ENCODE assay signal across 8 cellular contexts in the genomic region with DNA sequence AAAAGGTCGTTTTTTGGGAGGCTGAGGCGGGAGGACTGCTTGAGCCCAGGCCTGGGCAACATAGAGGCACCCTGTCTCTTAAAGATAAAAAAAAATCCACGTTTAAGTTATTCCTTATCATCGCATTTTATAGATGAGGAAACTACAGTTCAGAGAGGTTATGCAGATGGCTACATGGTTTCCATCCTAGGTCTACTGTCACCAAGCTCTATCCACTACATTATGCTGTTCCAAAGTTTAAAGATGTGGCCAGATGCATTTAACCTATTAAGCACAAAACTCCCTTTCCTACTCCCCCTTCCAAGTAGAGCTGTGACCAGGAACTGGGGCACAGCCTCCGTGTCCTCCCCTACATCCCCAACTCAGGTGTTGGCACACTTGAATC. TPM values are rescaled to one million over a fixed set of nuclear protein-coding genes. Genes with fewer than 3 reads are reported as not detected.
DNase-seq lines count a peak whose midpoint lies in the region; ATAC-seq and TF ChIP-seq lines count a peak whose summit lies in the region.

No MANE protein-coding gene starts in this region.

- peaks cover 3% of the 10 kb centered on the region; the same call in 1 of the 2 replicates for H3K9me3 ChIP-seq in AG04450 (ENCODE audit: control insufficient read depth, insufficient read depth, low read length)

- intact Hi-C loops in natural killer cell (cut with micrococcal nuclease) = loop anchor here (10.0 kb wide), 1 partner anchor 1020 kb away; the partner anchor contains the start of gene COG2

- no peaks in the 10 kb centered on the region for H3K27me3 Mint-ChIP-seq in natural killer cell (ENCODE audit: low read depth in 2 of 2)

- H3K4me3 Mint-ChIP-seq in natural killer cell = peak overlapping the region; percentile 92

- H3K27ac ChIP-seq in AG04450 (ENCODE audit: low read depth, low read length) = peak overlapping the region; percentile 3
- peak overlapping the region; percentile 74 to 99 for H3K27ac ChIP-seq in coronary artery

- in situ Hi-C loops in KBM-7 (cut with MboI; ENCODE audit: low pct_unique_long_range_greater_than_20kb, low sequenced_read_pairs) = loop anchor here (10.0 kb wide), 1 partner anchor 50 kb away; no protein-coding TSS in a partner anchor

- DNase-seq in AG04450 (ENCODE audit: low read depth, low spot score) = no peak
- no peak for DNase-seq in Jurkat, Clone E6-1 (ENCODE audit: low read depth, low spot score)
- DNase-seq in coronary artery (ENCODE audit: low spot score) = no peak
- no peak for DNase-seq in natural killer cell
- no peak for DNase-seq in KBM-7
- DNase-seq in NCI-H2029 (lab: John Stamatoyannopoulos, UW) = no peak
- no peak for DNase-seq in NCI-H2081 (lab: John Stamatoyannopoulos, UW)

- peak overlapping the region; percentile 92 for H3K4me3 ChIP-seq in AG04450 (ENCODE audit: low read depth, low read length)
- H3K4me3 ChIP-seq in Jurkat, Clone E6-1 (ENCODE audit: low read length) = peak overlapping the region; percentile 98
- peak overlapping the region; percentile 97 for H3K4me3 ChIP-seq in coronary artery

- no peak for TF ChIP-seq CTCF in AG04450 (IDR thresholded peaks at IDR 0.05; ENCODE audit: low read depth, low read length)
- TF ChIP-seq CTCF in coronary artery (IDR thresholded peaks at IDR 0.05) = no peak
- no peak for TF ChIP-seq CTCF in natural killer cell (IDR thresholded peaks at IDR 0.05)

- no peaks in the 10 kb centered on the region for H3K36me3 Mint-ChIP-seq in natural killer cell

- CTCF ChIA-PET in AG04450 (lab: Charles Lee) = interaction anchor here (0.6 to 2.4 kb wide), 4 partner anchors 63 to 219 kb away, joined by 3 to 15 read pairs (median 4); partner anchors contain the start of gene ABCB10

- POLR2A ChIA-PET in AG04450 (lab: Yijun Ruan, JAX) = interaction anchor here (1.2 kb wide), 1 partner anchor 66 kb away, joined by 5 read pairs; the partner anchor contains the start of gene ABCB10

- no peak for ATAC-seq in natural killer cell
- no peak for ATAC-seq in GM18502 (IDR thresholded peaks at IDR 0.05; ENCODE audit: poor library complexity, unreplicated experiment)

- H3K27me3 ChIP-seq in AG04450 (ENCODE audit: control insufficient read depth, insufficient read depth, low read length) = no peaks in the 10 kb centered on the region

- H3K9me3 Mint-ChIP-seq in natural killer cell = no peaks in the 10 kb centered on the region

- peak overlapping the region; percentile 74 to 79 for H3K27ac Mint-ChIP-seq in natural killer cell

- H3K4me1 Mint-ChIP-seq in natural killer cell = peaks cover 49 to 51% of the 10 kb centered on the region in 2 donors

RNA-seq across cellular contexts. Expression of gene TAF5L, which starts 1.4 kb away (rescaled TPM):
- 17.3 and 17.9 TPM in 2 replicates for polyA plus RNA-seq in AG04450 (2011; rRNA removed)
- 23.3 and 28.7 TPM in 2 replicates for polyA minus RNA-seq in AG04450 (2011; rRNA and poly(A)+ RNA removed)
- 30.1 TPM for polyA plus RNA-seq in Jurkat, Clone E6-1 (2012; ENCODE audit: insufficient read depth, insufficient read length)
- total RNA-seq in natural killer cell = 10 to 100 TPM; 21.6 to 37.9 (median 32.7) TPM

RNA-seq across cellular contexts. Expression of gene URB2, which starts 1.5 kb away (rescaled TPM):
- polyA plus RNA-seq in AG04450 (2011; rRNA removed) = 6.2 and 6.4 TPM in 2 replicates
- 18.0 and 20.5 TPM in 2 replicates for polyA minus RNA-seq in AG04450 (2011; rRNA and poly(A)+ RNA removed)
- polyA plus RNA-seq in Jurkat, Clone E6-1 (2012; ENCODE audit: insufficient read depth, insufficient read length) = 10.9 TPM
- 10 to 100 TPM in 1 of 3 donors, 1 to 10 TPM in 2; 5.5 to 10.4 (median 9.8) TPM for total RNA-seq in natural killer cell
